In the genomic region with DNA sequence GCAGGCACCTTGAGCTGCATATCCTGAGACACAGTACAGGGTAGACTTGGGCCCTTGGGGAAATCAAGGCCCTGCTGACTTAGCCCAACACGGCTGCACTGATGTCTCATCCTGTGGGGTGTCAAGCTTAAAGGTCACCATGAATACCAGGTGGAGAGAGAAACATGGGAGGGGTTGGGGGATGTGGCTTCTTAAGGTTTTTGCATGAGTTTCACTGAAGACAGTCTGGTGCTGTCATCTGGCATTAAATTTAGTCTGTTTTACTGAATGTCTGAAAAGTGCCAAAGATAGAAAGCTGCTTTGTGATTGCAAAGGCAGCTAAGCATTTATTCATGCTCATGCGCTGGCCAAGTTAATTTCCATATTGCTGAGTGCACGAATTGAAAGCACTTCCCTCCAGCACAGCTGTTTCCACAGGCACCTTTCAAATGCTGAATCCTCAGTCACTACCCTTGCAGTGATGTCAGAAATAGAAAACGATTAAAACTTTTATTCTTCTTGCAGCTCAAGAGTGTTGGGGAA, we compare ENCODE assay signal across 8 cellular contexts.
DNase-seq lines count a peak whose midpoint lies in the region; ATAC-seq and TF ChIP-seq lines count a peak whose summit lies in the region.

No MANE protein-coding gene starts in this region.

- peak; percentile 80 for ATAC-seq in HG02981 (IDR thresholded peaks at IDR 0.05; ENCODE audit: unreplicated experiment)

- H3K27ac Mint-ChIP-seq in endothelial cell (ENCODE audit: unreplicated experiment) = no peak overlapping the region

- TF ChIP-seq CTCF in endothelial cell (IDR thresholded peaks at IDR 0.05; ENCODE audit: unreplicated experiment) = no peak

- H3K27me3 Mint-ChIP-seq in endothelial cell (ENCODE audit: unreplicated experiment) = no peaks in the 10 kb centered on the region

- H3K9me3 Mint-ChIP-seq in endothelial cell (ENCODE audit: unreplicated experiment) = no peaks in the 10 kb centered on the region

- H3K4me3 Mint-ChIP-seq in endothelial cell (ENCODE audit: unreplicated experiment) = no peak overlapping the region

- H3K4me1 Mint-ChIP-seq in endothelial cell (ENCODE audit: unreplicated experiment) = no peaks in the 10 kb centered on the region

- peak; percentile 25 for DNase-seq in activated CD8-positive, alpha-beta memory T cell treated with anti-CD3 and anti-CD28 coated beads, Interleukin-2, amount 50 U/mL, for 4 hours
- DNase-seq in activated CD8-positive, alpha-beta memory T cell treated with anti-CD3 and anti-CD28 coated beads for 24 hours = no peak
- peak; percentile 12 to 24 for DNase-seq in activated CD4-positive, alpha-beta T cell treated with anti-CD3 and anti-CD28 coated beads, Interleukin-2, amount 50 U/mL, for 4 hours
- DNase-seq in kidney tubule cell (ENCODE audit: low spot score) = peak; percentile 11
- DNase-seq in HK-2 (ENCODE audit: unreplicated experiment) = no peak
- no peak for DNase-seq in activated effector memory CD4-positive, alpha-beta T cell treated with anti-CD3 and anti-CD28 coated beads, Interleukin-2, amount 50 U/mL, for 16 hours
- DNase-seq in endothelial cell (ENCODE audit: low spot score) = no peak

- H3K36me3 Mint-ChIP-seq in endothelial cell (ENCODE audit: low read depth, unreplicated experiment) = no peaks in the 10 kb centered on the region

Comparison
In these comparisons a context has a peak if more than half of its experiments do, and no peak if none do; other contexts are left out.
1. DNase-seq: peak in activated CD8-positive, alpha-beta memory T cell treated with anti-CD3 and anti-CD28 coated beads, Interleukin-2, amount 50 U/mL, for 4 hours (single experiment), activated CD4-positive, alpha-beta T cell treated with anti-CD3 and anti-CD28 coated beads, Interleukin-2, amount 50 U/mL, for 4 hours (2 of 2) and kidney tubule cell (single experiment); none in activated CD8-positive, alpha-beta memory T cell treated with anti-CD3 and anti-CD28 coated beads for 24 hours (single experiment), HK-2 (single experiment), activated effector memory CD4-positive, alpha-beta T cell treated with anti-CD3 and anti-CD28 coated beads, Interleukin-2, amount 50 U/mL, for 16 hours (single experiment) and endothelial cell (single experiment).